In the genomic region with DNA sequence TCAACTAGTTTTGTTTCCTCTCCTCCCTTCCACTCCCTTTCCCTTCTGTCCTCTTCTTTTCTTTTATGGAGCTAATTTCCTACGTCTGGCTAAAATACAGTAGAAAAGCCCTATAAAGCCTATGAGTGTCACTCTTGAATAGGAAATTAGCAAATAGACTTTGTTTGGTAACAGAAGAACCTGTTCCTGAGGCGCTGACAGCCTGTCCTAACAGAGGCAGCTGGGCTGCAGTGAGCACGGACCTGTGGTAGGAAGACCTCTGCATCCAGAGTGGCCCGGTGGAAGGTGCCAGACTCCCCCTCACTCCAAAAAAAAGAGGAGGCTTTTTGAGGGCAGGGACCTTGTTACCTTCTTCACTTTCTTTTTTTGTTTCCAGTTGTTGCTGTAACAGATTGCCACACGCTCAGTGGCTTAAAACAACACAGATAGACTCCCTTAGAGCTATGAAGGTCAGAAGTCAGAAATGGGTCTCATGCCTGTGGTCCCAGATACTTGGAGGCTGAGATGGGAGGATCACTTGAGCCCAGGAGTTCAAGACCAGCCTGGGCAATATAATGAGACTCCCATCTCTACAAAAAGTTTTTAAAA, we compare ENCODE assay signal across 9 cellular contexts.
A peak's percentile ranks its signal among the peaks of the same experiment; 100 is the strongest.
DNase-seq lines count a peak whose midpoint lies in the region; ATAC-seq and TF ChIP-seq lines count a peak whose summit lies in the region.
"Had no signal": no experiment of that assay in that cellular context is flagged by ENCODE, and none has a peak within 500 bp of the region (broad histone marks: within the 10 kb centered on the region; RNA-seq: fewer than 3 reads in every experiment).

No MANE protein-coding gene starts in this region.

- H3K9me3 ChIP-seq in hepatocyte (ENCODE audit: low read depth) (no peaks in the 10 kb centered on the region), stomach (no peaks in the 10 kb centered on the region)

- TF ChIP-seq CTCF in KMS-11 (conservative IDR thresholded peaks at IDR 0.05; ENCODE audit: low read depth, low read length) (no peak), VCaP (conservative IDR thresholded peaks at IDR 0.05) (0 out of 2 replicates have a peak, but pooled peaks have one; percentile 20), hepatocyte (IDR thresholded peaks at IDR 0.05; ENCODE audit: poor library complexity) (peak; percentile 3), stomach (IDR thresholded peaks at IDR 0.05) (no peak)

- WGBS in hepatocyte (ENCODE audit: low lambda C conversion rate, missing lambda C conversion rate): 63% methylated on average over 5 of the region's 5 CpGs
- WGBS in stomach, 5 donors: 32 to 58% (median 43%) methylated on average over 5 of the region's 5 CpGs

- TF ChIP-seq EP300 in stomach (IDR thresholded peaks at IDR 0.05): no peak

- H3K79me2 ChIP-seq in KMS-11 (ENCODE audit: insufficient read depth, low read depth) (no peaks in the 10 kb centered on the region), hepatocyte (peaks cover 3% of the 10 kb centered on the region)

- no peaks in the 10 kb centered on the region for H3K36me3 ChIP-seq in KMS-11 (ENCODE audit: insufficient read depth)
- no peaks in the 10 kb centered on the region for H3K36me3 ChIP-seq in hepatocyte (replicated peaks; ENCODE audit: insufficient read depth, low read depth)
- no peaks in the 10 kb centered on the region for H3K36me3 ChIP-seq in stomach

- H2AFZ ChIP-seq in KMS-11 (ENCODE audit: low read depth) (peak overlapping the region; percentile 53; the same call in 1 of the 2 replicates), hepatocyte (no peak overlapping the region)

- DNase-seq in hepatocyte (ENCODE audit: low spot score) (no peak), stomach (no peak), iPS-NIHi11 (ENCODE audit: low spot score) (no peak)
- DNase-seq: activated T-cell treated with anti-CD3 and anti-CD28 coated beads for 4 hours, T1000 had no signal

- TF ChIP-seq POLR2A in stomach (IDR thresholded peaks at IDR 0.05): no peak

- no peak for ATAC-seq in GM21723 (IDR thresholded peaks at IDR 0.05; ENCODE audit: unreplicated experiment)
- ATAC-seq in HG03135 (IDR thresholded peaks at IDR 0.05; ENCODE audit: unreplicated experiment): no peak

- H3K4me3 ChIP-seq in KMS-11 (IDR thresholded peaks at IDR 0.05; ENCODE audit: insufficient read depth, low read depth, low read length): no peak overlapping the region
- no peak overlapping the region for H3K4me3 ChIP-seq in hepatocyte
- no peak overlapping the region for H3K4me3 ChIP-seq in stomach

- intact Hi-C loops in stomach (cut with DNase I; ENCODE audit: low total_unique reads): no loop called here

- H3K9me2 ChIP-seq in hepatocyte (replicated peaks; ENCODE audit: insufficient read depth): no peaks in the 10 kb centered on the region

- H3K27ac ChIP-seq in KMS-11 (peak overlapping the region; percentile 69), VCaP (peak overlapping the region; percentile 67), hepatocyte (peak overlapping the region; percentile 3), stomach (peak overlapping the region in 4 of 5 donors; percentile 13 to 63 (median 40))

- no peaks in the 10 kb centered on the region for H3K27me3 ChIP-seq in KMS-11 (ENCODE audit: insufficient read depth, low read depth)
- H3K27me3 ChIP-seq in hepatocyte: no peaks in the 10 kb centered on the region
- no peaks in the 10 kb centered on the region for H3K27me3 ChIP-seq in stomach

- peak overlapping the region; percentile 33; the same call in 1 of the 2 replicates for H3K9ac ChIP-seq in KMS-11

- peak overlapping the region; percentile 94 for H3K4me2 ChIP-seq in KMS-11
- peak overlapping the region; percentile 52 for H3K4me2 ChIP-seq in hepatocyte

- H3K4me1 ChIP-seq in KMS-11 (ENCODE audit: low read depth, poor library complexity, severe bottlenecking): peaks cover 32% of the 10 kb centered on the region
- peaks cover 35% of the 10 kb centered on the region for H3K4me1 ChIP-seq in hepatocyte (ENCODE audit: insufficient read depth)
- peaks cover 11 to 44% (median 29%) of the 10 kb centered on the region in 4 donors for H3K4me1 ChIP-seq in stomach

- H4K20me1 ChIP-seq in KMS-11 (ENCODE audit: insufficient read depth): no peaks in the 10 kb centered on the region
- no peaks in the 10 kb centered on the region for H4K20me1 ChIP-seq in hepatocyte (ENCODE audit: insufficient read depth, poor library complexity, severe bottlenecking)

Comparison
In these comparisons a context has a peak if more than half of its experiments do, and no peak if none do; other contexts are left out.
1. H3K27ac ChIP-seq: peak in every context shown above with its lines; median percentile 69 in KMS-11; 67 in VCaP; 40 in stomach; 3 in hepatocyte.
2. CTCF ChIP-seq: peak in VCaP (single experiment) and hepatocyte (single experiment); none in KMS-11 (single experiment) and stomach (0 of 7).